In the genomic region with DNA sequence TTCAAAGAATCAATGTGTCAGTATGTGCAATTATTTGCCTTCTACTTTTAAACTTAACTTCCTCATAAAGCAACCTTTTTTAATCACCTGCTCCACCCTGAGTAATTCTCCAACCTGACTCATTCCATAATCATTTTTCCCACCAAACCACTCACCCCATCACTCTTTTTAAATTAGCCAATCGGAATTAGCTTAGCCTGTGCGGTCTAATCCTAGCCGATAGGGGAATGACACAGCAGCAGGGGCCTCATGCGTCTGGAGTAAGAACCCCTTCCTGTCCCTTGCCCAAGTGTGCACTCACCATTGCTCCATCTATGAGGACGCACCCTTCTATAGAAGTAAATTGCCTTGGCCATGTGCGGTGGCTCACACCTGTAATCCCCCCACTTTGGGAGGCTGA, we compare ENCODE assay signal across 1 cellular context.
TF ChIP-seq lines count a peak whose summit lies in the region.

No MANE protein-coding gene starts in this region.

TF ChIP-seq in K562, 482 proteins besides CTCF, POLR2A, EP300 and RAD21 (continued from another document and continues in another):
- TF ChIP-seq FOXK2 (conservative IDR thresholded peaks at IDR 0.05 in 1 of 2, IDR thresholded peaks at IDR 0.05 in 1 of 2; ENCODE audit: low read depth in 2 of 2) (no peak), ZNF436 (CRISPR knock-in tag; IDR thresholded peaks at IDR 0.05) (no peak), NCOR1 (IDR thresholded peaks at IDR 0.05) (peak; percentile 32; the same call in 1 of the 2 replicates), NFRKB (IDR thresholded peaks at IDR 0.05; ENCODE audit: low read depth) (0 out of 2 replicates have a peak, but pooled peaks have one; percentile 51), FOXM1 (IDR thresholded peaks at IDR 0.05; ENCODE audit: low read depth) (peak; percentile 87), FOXM1 (CRISPR knock-in tag; IDR thresholded peaks at IDR 0.05; ENCODE audit: low read depth) (no peak), MYBL2 (IDR thresholded peaks at IDR 0.05; ENCODE audit: low read depth) (peak; percentile 93), MYBL2 (CRISPR knock-in tag; IDR thresholded peaks at IDR 0.05; ENCODE audit: borderline replicate concordance) (no peak), HDGF (IDR thresholded peaks at IDR 0.05) (no peak), SP1 (CRISPR knock-in tag; IDR thresholded peaks at IDR 0.05) (no peak), FOSL1 (tag; conservative IDR thresholded peaks at IDR 0.05) (peak; percentile 84), CEBPG (CRISPR knock-in tag; IDR thresholded peaks at IDR 0.05) (no peak), CEBPG (tag; conservative IDR thresholded peaks at IDR 0.05 in 1 of 2, IDR thresholded peaks at IDR 0.05 in 1 of 2) (0 out of 4 replicates have a peak, but pooled peaks of 1 of the 2 experiments have one; percentile 12), KDM4B (IDR thresholded peaks at IDR 0.05; ENCODE audit: borderline replicate concordance in 2 of 2, low read depth in 1 of 2) (no peak), MAFK (IDR thresholded peaks at IDR 0.05; ENCODE audit: low read length) (peak; percentile 57; the same call in 1 of the 2 replicates), HNRNPUL1 (IDR thresholded peaks at IDR 0.05; ENCODE audit: low read length) (no peak), MAFG (tag; conservative IDR thresholded peaks at IDR 0.05) (peak; percentile 72), OTX1 (CRISPR knock-in tag; IDR thresholded peaks at IDR 0.05) (no peak), NUFIP1 (IDR thresholded peaks at IDR 0.05; ENCODE audit: partially characterized antibody) (peak; percentile 12), RAD51 (IDR thresholded peaks at IDR 0.05; ENCODE audit: borderline replicate concordance, low read depth) (0 out of 2 replicates have a peak, but pooled peaks have one; percentile 1), ELF1 (tag; IDR thresholded peaks at IDR 0.05) (no peak), SMAD4 (CRISPR knock-in tag; conservative IDR thresholded peaks at IDR 0.05) (peak; percentile 37; the same call in 1 of the 2 replicates), TEAD4 (IDR thresholded peaks at IDR 0.05; ENCODE audit: low read length) (0 out of 2 replicates have a peak, but pooled peaks have one; percentile 20), TEAD4 (CRISPR knock-in tag; IDR thresholded peaks at IDR 0.05; ENCODE audit: borderline replicate concordance) (no peak), ARID1B (IDR thresholded peaks at IDR 0.05) (peak; percentile 54), ELF4 (CRISPR knock-in tag; IDR thresholded peaks at IDR 0.05) (no peak)
- TF ChIP-seq, protein P1, sequence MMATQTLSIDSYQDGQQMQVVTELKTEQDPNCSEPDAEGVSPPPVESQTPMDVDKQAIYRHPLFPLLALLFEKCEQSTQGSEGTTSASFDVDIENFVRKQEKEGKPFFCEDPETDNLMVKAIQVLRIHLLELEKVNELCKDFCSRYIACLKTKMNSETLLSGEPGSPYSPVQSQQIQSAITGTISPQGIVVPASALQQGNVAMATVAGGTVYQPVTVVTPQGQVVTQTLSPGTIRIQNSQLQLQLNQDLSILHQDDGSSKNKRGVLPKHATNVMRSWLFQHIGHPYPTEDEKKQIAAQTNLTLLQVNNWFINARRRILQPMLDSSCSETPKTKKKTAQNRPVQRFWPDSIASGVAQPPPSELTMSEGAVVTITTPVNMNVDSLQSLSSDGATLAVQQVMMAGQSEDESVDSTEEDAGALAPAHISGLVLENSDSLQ (IDR thresholded peaks at IDR 0.05), result peak; percentile 79
- TF ChIP-seq, protein P2, sequence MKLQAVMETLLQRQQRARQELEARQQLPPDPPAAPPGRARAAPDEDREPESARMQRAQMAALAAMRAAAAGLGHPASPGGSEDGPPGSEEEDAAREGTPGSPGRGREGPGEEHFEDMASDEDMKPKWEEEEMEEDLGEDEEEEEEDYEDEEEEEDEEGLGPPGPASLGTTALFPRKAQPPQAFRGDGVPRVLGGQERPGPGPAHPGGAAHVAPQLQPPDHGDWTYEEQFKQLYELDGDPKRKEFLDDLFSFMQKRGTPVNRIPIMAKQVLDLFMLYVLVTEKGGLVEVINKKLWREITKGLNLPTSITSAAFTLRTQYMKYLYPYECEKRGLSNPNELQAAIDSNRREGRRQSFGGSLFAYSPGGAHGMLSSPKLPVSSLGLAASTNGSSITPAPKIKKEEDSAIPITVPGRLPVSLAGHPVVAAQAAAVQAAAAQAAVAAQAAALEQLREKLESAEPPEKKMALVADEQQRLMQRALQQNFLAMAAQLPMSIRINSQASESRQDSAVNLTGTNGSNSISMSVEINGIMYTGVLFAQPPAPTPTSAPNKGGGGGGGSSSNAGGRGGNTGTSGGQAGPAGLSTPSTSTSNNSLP (IDR thresholded peaks at IDR 0.05; ENCODE audit: borderline replicate concordance, low read depth, low read length), result peak; percentile 64; the same call in 1 of the 2 replicates
- TF ChIP-seq, protein P3, sequence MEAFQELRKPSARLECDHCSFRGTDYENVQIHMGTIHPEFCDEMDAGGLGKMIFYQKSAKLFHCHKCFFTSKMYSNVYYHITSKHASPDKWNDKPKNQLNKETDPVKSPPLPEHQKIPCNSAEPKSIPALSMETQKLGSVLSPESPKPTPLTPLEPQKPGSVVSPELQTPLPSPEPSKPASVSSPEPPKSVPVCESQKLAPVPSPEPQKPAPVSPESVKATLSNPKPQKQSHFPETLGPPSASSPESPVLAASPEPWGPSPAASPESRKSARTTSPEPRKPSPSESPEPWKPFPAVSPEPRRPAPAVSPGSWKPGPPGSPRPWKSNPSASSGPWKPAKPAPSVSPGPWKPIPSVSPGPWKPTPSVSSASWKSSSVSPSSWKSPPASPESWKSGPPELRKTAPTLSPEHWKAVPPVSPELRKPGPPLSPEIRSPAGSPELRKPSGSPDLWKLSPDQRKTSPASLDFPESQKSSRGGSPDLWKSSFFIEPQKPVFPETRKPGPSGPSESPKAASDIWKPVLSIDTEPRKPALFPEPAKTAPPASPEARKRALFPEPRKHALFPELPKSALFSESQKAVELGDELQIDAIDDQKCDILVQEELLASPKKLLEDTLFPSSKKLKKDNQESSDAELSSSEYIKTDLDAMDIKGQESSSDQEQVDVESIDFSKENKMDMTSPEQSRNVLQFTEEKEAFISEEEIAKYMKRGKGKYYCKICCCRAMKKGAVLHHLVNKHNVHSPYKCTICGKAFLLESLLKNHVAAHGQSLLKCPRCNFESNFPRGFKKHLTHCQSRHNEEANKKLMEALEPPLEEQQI (IDR thresholded peaks at IDR 0.05), result peak; percentile 69; the same call in 1 of the 2 replicates
- TF ChIP-seq, protein P4, sequence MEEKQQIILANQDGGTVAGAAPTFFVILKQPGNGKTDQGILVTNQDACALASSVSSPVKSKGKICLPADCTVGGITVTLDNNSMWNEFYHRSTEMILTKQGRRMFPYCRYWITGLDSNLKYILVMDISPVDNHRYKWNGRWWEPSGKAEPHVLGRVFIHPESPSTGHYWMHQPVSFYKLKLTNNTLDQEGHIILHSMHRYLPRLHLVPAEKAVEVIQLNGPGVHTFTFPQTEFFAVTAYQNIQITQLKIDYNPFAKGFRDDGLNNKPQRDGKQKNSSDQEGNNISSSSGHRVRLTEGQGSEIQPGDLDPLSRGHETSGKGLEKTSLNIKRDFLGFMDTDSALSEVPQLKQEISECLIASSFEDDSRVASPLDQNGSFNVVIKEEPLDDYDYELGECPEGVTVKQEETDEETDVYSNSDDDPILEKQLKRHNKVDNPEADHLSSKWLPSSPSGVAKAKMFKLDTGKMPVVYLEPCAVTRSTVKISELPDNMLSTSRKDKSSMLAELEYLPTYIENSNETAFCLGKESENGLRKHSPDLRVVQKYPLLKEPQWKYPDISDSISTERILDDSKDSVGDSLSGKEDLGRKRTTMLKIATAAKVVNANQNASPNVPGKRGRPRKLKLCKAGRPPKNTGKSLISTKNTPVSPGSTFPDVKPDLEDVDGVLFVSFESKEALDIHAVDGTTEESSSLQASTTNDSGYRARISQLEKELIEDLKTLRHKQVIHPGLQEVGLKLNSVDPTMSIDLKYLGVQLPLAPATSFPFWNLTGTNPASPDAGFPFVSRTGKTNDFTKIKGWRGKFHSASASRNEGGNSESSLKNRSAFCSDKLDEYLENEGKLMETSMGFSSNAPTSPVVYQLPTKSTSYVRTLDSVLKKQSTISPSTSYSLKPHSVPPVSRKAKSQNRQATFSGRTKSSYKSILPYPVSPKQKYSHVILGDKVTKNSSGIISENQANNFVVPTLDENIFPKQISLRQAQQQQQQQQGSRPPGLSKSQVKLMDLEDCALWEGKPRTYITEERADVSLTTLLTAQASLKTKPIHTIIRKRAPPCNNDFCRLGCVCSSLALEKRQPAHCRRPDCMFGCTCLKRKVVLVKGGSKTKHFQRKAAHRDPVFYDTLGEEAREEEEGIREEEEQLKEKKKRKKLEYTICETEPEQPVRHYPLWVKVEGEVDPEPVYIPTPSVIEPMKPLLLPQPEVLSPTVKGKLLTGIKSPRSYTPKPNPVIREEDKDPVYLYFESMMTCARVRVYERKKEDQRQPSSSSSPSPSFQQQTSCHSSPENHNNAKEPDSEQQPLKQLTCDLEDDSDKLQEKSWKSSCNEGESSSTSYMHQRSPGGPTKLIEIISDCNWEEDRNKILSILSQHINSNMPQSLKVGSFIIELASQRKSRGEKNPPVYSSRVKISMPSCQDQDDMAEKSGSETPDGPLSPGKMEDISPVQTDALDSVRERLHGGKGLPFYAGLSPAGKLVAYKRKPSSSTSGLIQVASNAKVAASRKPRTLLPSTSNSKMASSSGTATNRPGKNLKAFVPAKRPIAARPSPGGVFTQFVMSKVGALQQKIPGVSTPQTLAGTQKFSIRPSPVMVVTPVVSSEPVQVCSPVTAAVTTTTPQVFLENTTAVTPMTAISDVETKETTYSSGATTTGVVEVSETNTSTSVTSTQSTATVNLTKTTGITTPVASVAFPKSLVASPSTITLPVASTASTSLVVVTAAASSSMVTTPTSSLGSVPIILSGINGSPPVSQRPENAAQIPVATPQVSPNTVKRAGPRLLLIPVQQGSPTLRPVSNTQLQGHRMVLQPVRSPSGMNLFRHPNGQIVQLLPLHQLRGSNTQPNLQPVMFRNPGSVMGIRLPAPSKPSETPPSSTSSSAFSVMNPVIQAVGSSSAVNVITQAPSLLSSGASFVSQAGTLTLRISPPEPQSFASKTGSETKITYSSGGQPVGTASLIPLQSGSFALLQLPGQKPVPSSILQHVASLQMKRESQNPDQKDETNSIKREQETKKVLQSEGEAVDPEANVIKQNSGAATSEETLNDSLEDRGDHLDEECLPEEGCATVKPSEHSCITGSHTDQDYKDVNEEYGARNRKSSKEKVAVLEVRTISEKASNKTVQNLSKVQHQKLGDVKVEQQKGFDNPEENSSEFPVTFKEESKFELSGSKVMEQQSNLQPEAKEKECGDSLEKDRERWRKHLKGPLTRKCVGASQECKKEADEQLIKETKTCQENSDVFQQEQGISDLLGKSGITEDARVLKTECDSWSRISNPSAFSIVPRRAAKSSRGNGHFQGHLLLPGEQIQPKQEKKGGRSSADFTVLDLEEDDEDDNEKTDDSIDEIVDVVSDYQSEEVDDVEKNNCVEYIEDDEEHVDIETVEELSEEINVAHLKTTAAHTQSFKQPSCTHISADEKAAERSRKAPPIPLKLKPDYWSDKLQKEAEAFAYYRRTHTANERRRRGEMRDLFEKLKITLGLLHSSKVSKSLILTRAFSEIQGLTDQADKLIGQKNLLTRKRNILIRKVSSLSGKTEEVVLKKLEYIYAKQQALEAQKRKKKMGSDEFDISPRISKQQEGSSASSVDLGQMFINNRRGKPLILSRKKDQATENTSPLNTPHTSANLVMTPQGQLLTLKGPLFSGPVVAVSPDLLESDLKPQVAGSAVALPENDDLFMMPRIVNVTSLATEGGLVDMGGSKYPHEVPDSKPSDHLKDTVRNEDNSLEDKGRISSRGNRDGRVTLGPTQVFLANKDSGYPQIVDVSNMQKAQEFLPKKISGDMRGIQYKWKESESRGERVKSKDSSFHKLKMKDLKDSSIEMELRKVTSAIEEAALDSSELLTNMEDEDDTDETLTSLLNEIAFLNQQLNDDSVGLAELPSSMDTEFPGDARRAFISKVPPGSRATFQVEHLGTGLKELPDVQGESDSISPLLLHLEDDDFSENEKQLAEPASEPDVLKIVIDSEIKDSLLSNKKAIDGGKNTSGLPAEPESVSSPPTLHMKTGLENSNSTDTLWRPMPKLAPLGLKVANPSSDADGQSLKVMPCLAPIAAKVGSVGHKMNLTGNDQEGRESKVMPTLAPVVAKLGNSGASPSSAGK (IDR thresholded peaks at IDR 0.05), result peak; percentile 92
- TF ChIP-seq, protein P5, sequence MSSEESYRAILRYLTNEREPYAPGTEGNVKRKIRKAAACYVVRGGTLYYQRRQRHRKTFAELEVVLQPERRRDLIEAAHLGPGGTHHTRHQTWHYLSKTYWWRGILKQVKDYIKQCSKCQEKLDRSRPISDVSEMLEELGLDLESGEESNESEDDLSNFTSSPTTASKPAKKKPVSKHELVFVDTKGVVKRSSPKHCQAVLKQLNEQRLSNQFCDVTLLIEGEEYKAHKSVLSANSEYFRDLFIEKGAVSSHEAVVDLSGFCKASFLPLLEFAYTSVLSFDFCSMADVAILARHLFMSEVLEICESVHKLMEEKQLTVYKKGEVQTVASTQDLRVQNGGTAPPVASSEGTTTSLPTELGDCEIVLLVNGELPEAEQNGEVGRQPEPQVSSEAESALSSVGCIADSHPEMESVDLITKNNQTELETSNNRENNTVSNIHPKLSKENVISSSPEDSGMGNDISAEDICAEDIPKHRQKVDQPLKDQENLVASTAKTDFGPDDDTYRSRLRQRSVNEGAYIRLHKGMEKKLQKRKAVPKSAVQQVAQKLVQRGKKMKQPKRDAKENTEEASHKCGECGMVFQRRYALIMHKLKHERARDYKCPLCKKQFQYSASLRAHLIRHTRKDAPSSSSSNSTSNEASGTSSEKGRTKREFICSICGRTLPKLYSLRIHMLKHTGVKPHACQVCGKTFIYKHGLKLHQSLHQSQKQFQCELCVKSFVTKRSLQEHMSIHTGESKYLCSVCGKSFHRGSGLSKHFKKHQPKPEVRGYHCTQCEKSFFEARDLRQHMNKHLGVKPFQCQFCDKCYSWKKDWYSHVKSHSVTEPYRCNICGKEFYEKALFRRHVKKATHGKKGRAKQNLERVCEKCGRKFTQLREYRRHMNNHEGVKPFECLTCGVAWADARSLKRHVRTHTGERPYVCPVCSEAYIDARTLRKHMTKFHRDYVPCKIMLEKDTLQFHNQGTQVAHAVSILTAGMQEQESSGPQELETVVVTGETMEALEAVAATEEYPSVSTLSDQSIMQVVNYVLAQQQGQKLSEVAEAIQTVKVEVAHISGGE (CRISPR knock-in tag; IDR thresholded peaks at IDR 0.05), result 0 out of 6 replicates have a peak, but pooled peaks of 1 of the 3 experiments have one; percentile 15
- TF ChIP-seq, protein P6, sequence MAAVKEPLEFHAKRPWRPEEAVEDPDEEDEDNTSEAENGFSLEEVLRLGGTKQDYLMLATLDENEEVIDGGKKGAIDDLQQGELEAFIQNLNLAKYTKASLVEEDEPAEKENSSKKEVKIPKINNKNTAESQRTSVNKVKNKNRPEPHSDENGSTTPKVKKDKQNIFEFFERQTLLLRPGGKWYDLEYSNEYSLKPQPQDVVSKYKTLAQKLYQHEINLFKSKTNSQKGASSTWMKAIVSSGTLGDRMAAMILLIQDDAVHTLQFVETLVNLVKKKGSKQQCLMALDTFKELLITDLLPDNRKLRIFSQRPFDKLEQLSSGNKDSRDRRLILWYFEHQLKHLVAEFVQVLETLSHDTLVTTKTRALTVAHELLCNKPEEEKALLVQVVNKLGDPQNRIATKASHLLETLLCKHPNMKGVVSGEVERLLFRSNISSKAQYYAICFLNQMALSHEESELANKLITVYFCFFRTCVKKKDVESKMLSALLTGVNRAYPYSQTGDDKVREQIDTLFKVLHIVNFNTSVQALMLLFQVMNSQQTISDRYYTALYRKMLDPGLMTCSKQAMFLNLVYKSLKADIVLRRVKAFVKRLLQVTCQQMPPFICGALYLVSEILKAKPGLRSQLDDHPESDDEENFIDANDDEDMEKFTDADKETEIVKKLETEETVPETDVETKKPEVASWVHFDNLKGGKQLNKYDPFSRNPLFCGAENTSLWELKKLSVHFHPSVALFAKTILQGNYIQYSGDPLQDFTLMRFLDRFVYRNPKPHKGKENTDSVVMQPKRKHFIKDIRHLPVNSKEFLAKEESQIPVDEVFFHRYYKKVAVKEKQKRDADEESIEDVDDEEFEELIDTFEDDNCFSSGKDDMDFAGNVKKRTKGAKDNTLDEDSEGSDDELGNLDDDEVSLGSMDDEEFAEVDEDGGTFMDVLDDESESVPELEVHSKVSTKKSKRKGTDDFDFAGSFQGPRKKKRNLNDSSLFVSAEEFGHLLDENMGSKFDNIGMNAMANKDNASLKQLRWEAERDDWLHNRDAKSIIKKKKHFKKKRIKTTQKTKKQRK (IDR thresholded peaks at IDR 0.05; ENCODE audit: borderline replicate concordance, low read depth, low read length), result no peak
